Comparison of ENCODE assay signal across 8 cellular contexts in the genomic region with DNA sequence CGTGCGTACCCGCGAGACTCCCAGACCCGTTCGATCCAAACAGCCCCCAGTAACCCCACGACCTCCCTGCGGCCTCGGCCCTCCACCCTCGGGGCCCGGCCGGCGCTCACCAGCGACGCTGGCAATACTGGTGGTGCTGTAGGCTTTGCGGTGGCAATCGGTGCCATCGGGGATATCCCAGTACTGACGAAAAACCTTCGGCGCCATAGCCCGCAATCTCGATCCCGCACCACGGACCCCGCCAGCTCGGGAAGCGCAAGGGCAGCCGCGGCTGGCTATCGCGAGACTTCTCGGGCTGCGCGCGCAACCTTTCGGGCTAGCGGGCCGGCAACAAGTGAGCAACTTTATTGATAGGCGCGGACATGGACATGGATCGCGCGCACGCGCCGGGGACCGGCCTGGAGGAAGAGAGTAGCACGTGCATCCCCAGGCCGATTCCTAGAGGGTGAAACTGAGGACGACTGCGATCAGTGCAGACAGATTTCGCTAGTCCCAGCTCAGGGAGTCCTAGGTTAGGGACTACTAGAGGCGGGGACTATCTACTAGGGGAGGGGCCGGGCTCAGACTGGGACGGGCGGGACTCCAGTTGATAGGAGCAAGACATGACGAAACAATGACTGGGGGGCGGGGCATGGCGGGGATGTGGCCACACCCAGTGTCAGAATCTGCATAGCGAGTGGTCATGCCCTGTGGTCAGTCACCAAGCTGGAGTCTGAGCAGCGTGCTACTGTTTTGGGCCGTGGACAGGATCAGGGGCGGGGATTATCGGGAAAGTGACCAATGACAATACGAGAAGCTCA. TPM values are rescaled to one million over a fixed set of nuclear protein-coding genes. Genes with fewer than 3 reads are reported as not detected.
DNase-seq lines count a peak whose midpoint lies in the region; ATAC-seq, FAIRE-seq and TF ChIP-seq lines count a peak whose summit lies in the region.

A gene (minus strand): TSS at position 289 of the 800 bp plus-strand sequence. CDS start 82 bp downstream, at position 207.

- no peak for DNase-seq in BJ (ENCODE audit: low read depth)
- DNase-seq in NCI-H69 (lab: John Stamatoyannopoulos, UW), result peak; percentile 100
- DNase-seq in activated CD4-positive, alpha-beta T cell treated with anti-CD3 and anti-CD28 coated beads, Interleukin-2, amount 10 ng/mL, durations not matched to agents 7 days and 5 days, result peak; percentile 96
- peak; percentile 96 for DNase-seq in dedifferentiated amniotic fluid mesenchymal stem cell (ENCODE audit: extremely low spot score)
- DNase-seq in HepG2 (ENCODE audit: low spot score), result peak; percentile 88
- DNase-seq in stimulated activated CD4-positive, alpha-beta T cell treated with anti-CD3 and anti-CD28 coated beads, Interleukin-4, amount 100 ng/mL, for 4 hours, result peak; percentile 95 to 98

- H3K9me3 Mint-ChIP-seq in activated CD4-positive, alpha-beta T cell treated with anti-CD3 and anti-CD28 coated beads, Interleukin-2, amount 10 ng/mL, durations not matched to agents 7 days and 5 days, result no peaks in the 10 kb centered on the region

- H3K27ac ChIP-seq in HepG2 (ENCODE audit: extremely low read length, insufficient read depth, low read length), result peak within 1 kb of the TSS; percentile 98

- POLR2A ChIA-PET in BJ (lab: Charles Lee) (interaction anchor here (0.6 to 1.0 kb wide), 2 partner anchors 33 to 76 kb away, joined by 3 read pairs; no protein-coding TSS in a partner anchor), HepG2 (lab: Yijun Ruan, JAX) (interaction anchor here (0.6 to 3.9 kb wide), 39 partner anchors 9 to 627 kb away, joined by 3 to 79 read pairs (median 5); a partner anchor contains a TSS)
- POLR2A ChIA-PET in activated CD4-positive, alpha-beta T cell treated with anti-CD3 and anti-CD28 coated beads, Interleukin-2, amount 10 ng/mL, durations not matched to agents 7 days and 5 days (lab: Charles Lee), result interaction anchor here (0.6 to 1.8 kb wide), 3 partner anchors 75 to 281 kb away, joined by 3 to 7 read pairs (median 4); a partner anchor contains a TSS

- FAIRE-seq in HepG2 (lab: Jason Lieb, UNC), result no peak

- H4K20me1 ChIP-seq in HepG2 (ENCODE audit: insufficient read depth, low read length), result peaks cover 12% of the 10 kb centered on the region; the same call in 1 of the 2 replicates

- H3K4me1 Mint-ChIP-seq in activated CD4-positive, alpha-beta T cell treated with anti-CD3 and anti-CD28 coated beads, Interleukin-2, amount 10 ng/mL, durations not matched to agents 7 days and 5 days, result peaks cover 32% of the 10 kb centered on the region

- H3K4me2 ChIP-seq in HepG2 (ENCODE audit: low read depth, low read length), result peak within 1 kb of the TSS; percentile 81

- H3K27me3 Mint-ChIP-seq in activated CD4-positive, alpha-beta T cell treated with anti-CD3 and anti-CD28 coated beads, Interleukin-2, amount 10 ng/mL, durations not matched to agents 7 days and 5 days, result no peaks in the 10 kb centered on the region

- TF ChIP-seq EP300 in HepG2 (IDR thresholded peaks at IDR 0.05; ENCODE audit: low read depth in 2 of 2, low read length in 2 of 2), result peak in 1 of 2 experiments; percentile 31; a peak in 2 of 4 replicates
- 0 out of 2 replicates have a peak, but pooled peaks have one; percentile 45 for TF ChIP-seq EP300 in HepG2 (CRISPR knock-in tag; IDR thresholded peaks at IDR 0.05; ENCODE audit: borderline replicate concordance)

- H3K9ac ChIP-seq in HepG2 (ENCODE audit: insufficient read depth, low read depth, low read length), result peak within 1 kb of the TSS; percentile 100

- H3K27ac Mint-ChIP-seq in activated CD4-positive, alpha-beta T cell treated with anti-CD3 and anti-CD28 coated beads, Interleukin-2, amount 10 ng/mL, durations not matched to agents 7 days and 5 days, result peak within 1 kb of the TSS; percentile 100

- 0% methylated on average over 14 of the region's 66 CpGs for WGBS in HepG2 (ENCODE audit: low lambda C conversion rate)

- peaks cover 57% of the 10 kb centered on the region for H3K4me1 ChIP-seq in HepG2 (ENCODE audit: insufficient read depth, low read length)

- ATAC-seq in GM19372 (IDR thresholded peaks at IDR 0.05; ENCODE audit: low read depth, unreplicated experiment) (peak; percentile 34), HG03521 (IDR thresholded peaks at IDR 0.05; ENCODE audit: unreplicated experiment) (peak; percentile 24), HepG2 (peak; percentile 70)

- no peak within 1 kb of the TSS for H2AFZ ChIP-seq in HepG2 (ENCODE audit: low read length)

- peak within 1 kb of the TSS; percentile 86 for H3K4me3 Mint-ChIP-seq in activated CD4-positive, alpha-beta T cell treated with anti-CD3 and anti-CD28 coated beads, Interleukin-2, amount 10 ng/mL, durations not matched to agents 7 days and 5 days

- peak within 1 kb of the TSS; percentile 100 for H3K4me3 ChIP-seq in BJ (ENCODE audit: low read depth, low read length)
- peak within 1 kb of the TSS; percentile 78 to 100 (median 99) for H3K4me3 ChIP-seq in HepG2 (replicated peaks in 1 of 3; ENCODE audit: insufficient read depth in 1 of 3, low read depth in 2 of 3, low read length in 3 of 3)

- H3K79me2 ChIP-seq in HepG2 (ENCODE audit: insufficient read depth, low read length), result peaks cover 42% of the 10 kb centered on the region

- TF ChIP-seq RAD21 in HepG2 (CRISPR knock-in tag; IDR thresholded peaks at IDR 0.05), result no peak

- peaks cover 13% of the 10 kb centered on the region for H3K36me3 Mint-ChIP-seq in activated CD4-positive, alpha-beta T cell treated with anti-CD3 and anti-CD28 coated beads, Interleukin-2, amount 10 ng/mL, durations not matched to agents 7 days and 5 days (ENCODE audit: low read depth)

- in situ Hi-C loops in HepG2 (cut with HindIII; ENCODE audit: extremely low pct_ligation_motif_present, low pct_unique_long_range_greater_than_20kb), result no loop called here

- intact Hi-C loops in HepG2 (cut with micrococcal nuclease; ENCODE audit: unreplicated experiment), result loop anchor here (2.0 kb wide), 1 partner anchor 59 kb away; no protein-coding TSS in a partner anchor

- TF ChIP-seq POLR2A in HepG2 (IDR thresholded peaks at IDR 0.05; ENCODE audit: insufficient read depth in 1 of 2, low read depth in 2 of 2, low read length in 2 of 2), result peak; percentile 77 to 78

- peaks cover 5% of the 10 kb centered on the region for H3K36me3 ChIP-seq in BJ (ENCODE audit: control insufficient read depth, insufficient read depth, low read length)
- peaks cover 0 to 10% of the 10 kb centered on the region in 2 experiments; a peak in 2 of 5 replicates for H3K36me3 ChIP-seq in HepG2 (replicated peaks in 1 of 2; ENCODE audit: control insufficient read depth in 1 of 2, insufficient read depth in 2 of 2, low read length in 2 of 2)

- CTCF ChIA-PET in BJ (lab: Yijun Ruan, JAX), result interaction anchor here (1.2 to 5.3 kb wide), 5 partner anchors 12 to 119 kb away, joined by 3 to 40 read pairs (median 7); no protein-coding TSS in a partner anchor
- CTCF ChIA-PET in activated CD4-positive, alpha-beta T cell treated with anti-CD3 and anti-CD28 coated beads, Interleukin-2, amount 10 ng/mL, durations not matched to agents 7 days and 5 days (lab: Charles Lee), result interaction anchor here (0.8 to 4.9 kb wide), 5 partner anchors 11 to 214 kb away, joined by 3 to 39 read pairs (median 3); a partner anchor contains a TSS
- CTCF ChIA-PET in HepG2 (lab: Yijun Ruan, JAX; ENCODE audit: low intra/inter-chr PET ratio, low total read pairs), result interaction anchor here (1.3 kb wide), 1 partner anchor 100 kb away, joined by 3 read pairs; no protein-coding TSS in a partner anchor

- no peak for TF ChIP-seq CTCF in BJ (IDR thresholded peaks at IDR 0.05; ENCODE audit: insufficient read depth, low read depth, low read length)
- TF ChIP-seq CTCF in HepG2 (CRISPR knock-in tag; IDR thresholded peaks at IDR 0.05), result 0 out of 2 replicates have a peak, but pooled peaks have one; percentile 12

- no TSS peak for BruUV-seq in HepG2 (replicated peaks; lab: Mats Ljungman, UMichigan)

- no peaks in the 10 kb centered on the region for H3K9me3 ChIP-seq in HepG2 (ENCODE audit: low read length)

- H3K27me3 ChIP-seq in BJ (ENCODE audit: control insufficient read depth, insufficient read depth, low read length) (no peaks in the 10 kb centered on the region), HepG2 (ENCODE audit: control insufficient read depth in 1 of 2, insufficient read depth in 2 of 2, low read length in 2 of 2) (peaks cover 0 to 4% of the 10 kb centered on the region in 2 experiments; a peak in 1 of 5 replicates)

RNA-seq across cellular contexts. Expression of the gene that starts here (rescaled TPM):
- polyA plus RNA-seq in BJ (2011; rRNA removed) (242 and 351 TPM in 2 replicates), HepG2 (2011; rRNA removed) (286 and 302 TPM in 2 replicates)
- 25.9 and 41.6 TPM in 2 replicates for polyA minus RNA-seq in BJ (2011; rRNA and poly(A)+ RNA removed)
- total RNA-seq in activated CD4-positive, alpha-beta T cell treated with anti-CD3 and anti-CD28 coated beads, Interleukin-2, amount 10 ng/mL, durations not matched to agents 7 days and 5 days, result 100 to 1,000 TPM; 207 to 233 TPM
- 378 and 396 TPM in 2 replicates for total RNA-seq in HepG2 (2016; rRNA removed; fragmentation: Illumina TruSeq; extraction: Trizol)
- total RNA-seq in HepG2 (2016; cell fraction: cytosol; rRNA removed; fragmentation: Illumina TruSeq; extraction: Trizol; ENCODE audit: low read depth), result 206 and 277 TPM in 2 replicates
- 384 and 456 TPM in 2 replicates for total RNA-seq in HepG2 (2016; cell fraction: insoluble cytoplasmic fraction; rRNA removed; fragmentation: Illumina TruSeq; extraction: Trizol)
- total RNA-seq in HepG2 (2016; cell fraction: membrane; rRNA removed; fragmentation: Illumina TruSeq; extraction: Trizol), result 192 and 280 TPM in 2 replicates
- 124 and 130 TPM in 2 replicates for total RNA-seq in HepG2 (2016; cell fraction: nucleus; rRNA removed; fragmentation: Illumina TruSeq; extraction: Trizol)
- polyA plus RNA-seq in HepG2 (2011; cell fraction: cytosol; rRNA removed), result 407 and 879 TPM in 2 replicates
- polyA plus RNA-seq in HepG2 (2011; cell fraction: nucleus; rRNA removed), result 341 and 384 TPM in 2 replicates
- polyA plus RNA-seq in HepG2 (2012), result 182 and 188 TPM in 2 replicates
- 245 and 314 TPM in 2 replicates for polyA plus RNA-seq in HepG2 (2016; cell fraction: cytosol; fragmentation: Illumina TruSeq; extraction: Trizol; ENCODE audit: low read depth)
- polyA plus RNA-seq in HepG2 (2016; cell fraction: insoluble cytoplasmic fraction; fragmentation: Illumina TruSeq; extraction: Trizol; ENCODE audit: low read depth), result 420 and 459 TPM in 2 replicates
- 204 and 246 TPM in 2 replicates for polyA plus RNA-seq in HepG2 (2016; cell fraction: membrane; fragmentation: Illumina TruSeq; extraction: Trizol; ENCODE audit: low read depth)
- 232 and 235 TPM in 2 replicates for polyA plus RNA-seq in HepG2 (2016; cell fraction: nucleus; fragmentation: Illumina TruSeq; extraction: Trizol; ENCODE audit: insufficient read depth, low read depth)
- polyA minus RNA-seq in HepG2 (2011; rRNA and poly(A)+ RNA removed; ENCODE audit: low replicate concordance), result 32.1 and 88.3 TPM in 2 replicates
- polyA minus RNA-seq in HepG2 (2011; cell fraction: cytosol; rRNA and poly(A)+ RNA removed), result 38.6 and 41.0 TPM in 2 replicates
- 16.5 and 21.2 TPM in 2 replicates for polyA minus RNA-seq in HepG2 (2011; cell fraction: nucleus; rRNA and poly(A)+ RNA removed)
